In the genomic region with DNA sequence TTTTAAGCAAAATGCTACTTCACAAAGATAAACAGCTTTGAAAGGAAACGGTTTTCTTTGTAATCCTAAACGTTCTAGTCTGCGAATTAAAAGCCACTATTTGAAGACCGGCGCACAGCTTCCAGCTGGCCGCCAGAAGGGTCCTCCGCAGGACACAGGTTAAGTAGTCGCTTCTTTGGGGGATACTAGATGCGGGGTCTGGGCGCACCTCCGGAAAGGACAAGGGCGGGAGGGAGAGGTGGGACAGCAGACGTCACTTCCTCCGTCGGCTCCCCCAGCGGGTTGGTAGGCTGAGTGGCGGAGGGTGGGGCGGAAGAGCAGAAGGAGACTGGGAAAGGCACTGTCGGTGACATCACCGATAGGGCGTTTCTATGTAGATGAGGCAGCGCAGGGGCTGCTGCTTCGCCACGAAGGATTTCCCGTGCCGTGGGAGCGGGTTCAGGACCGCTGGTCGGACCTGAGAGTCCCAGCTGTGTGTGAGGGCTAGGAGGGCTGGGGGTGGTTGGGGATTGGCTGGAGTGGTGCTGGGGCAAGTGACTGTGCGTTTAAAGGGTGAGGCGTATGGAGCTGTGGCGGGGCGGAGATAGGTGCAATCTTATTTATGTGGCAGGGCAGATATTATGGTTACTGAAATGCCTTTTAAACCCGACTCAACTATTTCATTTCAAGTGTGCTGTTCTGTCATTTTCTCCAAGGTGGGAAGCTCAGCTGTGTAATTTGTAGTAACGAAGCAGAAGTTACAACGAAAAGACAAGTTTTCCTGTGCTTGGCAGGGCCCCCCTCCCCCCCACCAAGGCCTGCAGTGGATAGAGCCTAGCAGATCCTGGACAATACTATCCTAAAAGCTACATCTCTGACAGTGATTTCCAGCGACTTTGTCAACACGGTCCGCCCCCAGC, we compare ENCODE assay signal across 1 cellular context.
TF ChIP-seq lines count a peak whose summit lies in the region.
"Not testable (repeated sequence)": the region's sequence is repeated elsewhere in the genome, so short reads cannot be mapped to it uniquely, and the experiment has no call there.

No MANE protein-coding gene starts in this region.

TF ChIP-seq in K562, 482 proteins besides CTCF, POLR2A, EP300 and RAD21 (continued from another document and continues in another):
- peak; percentile 96 for TF ChIP-seq TAF9B (IDR thresholded peaks at IDR 0.05; ENCODE audit: partially characterized antibody)
- TF ChIP-seq ELF4 (CRISPR knock-in tag; IDR thresholded peaks at IDR 0.05) = peak; percentile 100
- peak; percentile 99 for TF ChIP-seq POLR2B (IDR thresholded peaks at IDR 0.05; ENCODE audit: low read depth, partially characterized antibody)
- TF ChIP-seq E4F1 (CRISPR knock-in tag; IDR thresholded peaks at IDR 0.05; ENCODE audit: borderline replicate concordance) = peak; percentile 55; the same call in 1 of the 2 replicates
- peak; percentile 97 for TF ChIP-seq RHOXF2B (CRISPR knock-in tag; conservative IDR thresholded peaks at IDR 0.05)
- TF ChIP-seq NCOA6 (IDR thresholded peaks at IDR 0.05) = peak; percentile 56; the same call in 1 of the 2 replicates
- peak; percentile 49; the same call in 1 of the 2 replicates for TF ChIP-seq GATAD2B (IDR thresholded peaks at IDR 0.05; ENCODE audit: borderline replicate concordance)
- TF ChIP-seq ZNF23 (CRISPR knock-in tag; IDR thresholded peaks at IDR 0.05) = 0 out of 2 replicates have a peak, but pooled peaks have one; percentile 46
- TF ChIP-seq DPF2 (IDR thresholded peaks at IDR 0.05) = 0 out of 2 replicates have a peak, but pooled peaks have one; percentile 38
- peak; percentile 99 for TF ChIP-seq HBP1 (CRISPR knock-in tag; IDR thresholded peaks at IDR 0.05)
- TF ChIP-seq ZNF324 (CRISPR knock-in tag; IDR thresholded peaks at IDR 0.05) = peak; percentile 55
- peak; percentile 34; the same call in 1 of the 2 replicates for TF ChIP-seq TCF3 (CRISPR knock-in tag; IDR thresholded peaks at IDR 0.05)
- TF ChIP-seq FOXK2 (conservative IDR thresholded peaks at IDR 0.05 in 1 of 2, IDR thresholded peaks at IDR 0.05 in 1 of 2; ENCODE audit: low read depth in 2 of 2) = peak; percentile 63 to 76
- peak; percentile 66 for TF ChIP-seq STAT5A (IDR thresholded peaks at IDR 0.05; ENCODE audit: borderline replicate concordance, low read length)
- TF ChIP-seq BCL6 (CRISPR knock-in tag; IDR thresholded peaks at IDR 0.05) = peak; percentile 77; the same call in 1 of the 2 replicates
- TF ChIP-seq ZSCAN29 (IDR thresholded peaks at IDR 0.05) = 0 out of 2 replicates have a peak, but pooled peaks have one; percentile 31
- peak; percentile 29; the same call in 1 of the 2 replicates for TF ChIP-seq MAFF (IDR thresholded peaks at IDR 0.05; ENCODE audit: low read length)
- TF ChIP-seq SMAD4 (CRISPR knock-in tag; conservative IDR thresholded peaks at IDR 0.05) = 0 out of 2 replicates have a peak, but pooled peaks have one; percentile 31
- peak; percentile 97 for TF ChIP-seq ZBTB9 (CRISPR knock-in tag; IDR thresholded peaks at IDR 0.05)
- 0 out of 2 replicates have a peak, but pooled peaks have one; percentile 42 for TF ChIP-seq ZNF347 (CRISPR knock-in tag; IDR thresholded peaks at IDR 0.05; ENCODE audit: low read depth)
- TF ChIP-seq, protein P1, sequence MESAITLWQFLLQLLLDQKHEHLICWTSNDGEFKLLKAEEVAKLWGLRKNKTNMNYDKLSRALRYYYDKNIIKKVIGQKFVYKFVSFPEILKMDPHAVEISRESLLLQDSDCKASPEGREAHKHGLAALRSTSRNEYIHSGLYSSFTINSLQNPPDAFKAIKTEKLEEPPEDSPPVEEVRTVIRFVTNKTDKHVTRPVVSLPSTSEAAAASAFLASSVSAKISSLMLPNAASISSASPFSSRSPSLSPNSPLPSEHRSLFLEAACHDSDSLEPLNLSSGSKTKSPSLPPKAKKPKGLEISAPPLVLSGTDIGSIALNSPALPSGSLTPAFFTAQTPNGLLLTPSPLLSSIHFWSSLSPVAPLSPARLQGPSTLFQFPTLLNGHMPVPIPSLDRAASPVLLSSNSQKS (CRISPR knock-in tag; IDR thresholded peaks at IDR 0.05) = peak; percentile 91; the same call in 1 of the 2 replicates
- peak; percentile 44; the same call in 1 of the 2 replicates for TF ChIP-seq TEAD2 (tag; IDR thresholded peaks at IDR 0.05)
- TF ChIP-seq PHTF2 (CRISPR knock-in tag; IDR thresholded peaks at IDR 0.05) = peak; percentile 89; the same call in 1 of the 2 replicates
- TF ChIP-seq ZNF77 (CRISPR knock-in tag; IDR thresholded peaks at IDR 0.05) = peak; percentile 89
- peak; percentile 98 for TF ChIP-seq POLR2H (tag; IDR thresholded peaks at IDR 0.05; ENCODE audit: low read depth)
- peak in 1 of 2 experiments; percentile 95; a peak in 2 of 4 replicates for TF ChIP-seq CSDE1 (IDR thresholded peaks at IDR 0.05)
- peak in 1 of 2 experiments; percentile 68; a peak in 1 of 4 replicates for TF ChIP-seq FOXA3 (CRISPR knock-in tag; conservative IDR thresholded peaks at IDR 0.05 in 1 of 2, IDR thresholded peaks at IDR 0.05 in 1 of 2)
- TF ChIP-seq MTA3 (IDR thresholded peaks at IDR 0.05; ENCODE audit: borderline replicate concordance) = peak; percentile 93
- peak; percentile 84 for TF ChIP-seq PRDM10 (IDR thresholded peaks at IDR 0.05; ENCODE audit: partially characterized antibody)
- TF ChIP-seq SRF (CRISPR knock-in tag; IDR thresholded peaks at IDR 0.05) = peak in 1 of 2 experiments; percentile 86; a peak in 2 of 4 replicates
- TF ChIP-seq ZNF551 (CRISPR knock-in tag; IDR thresholded peaks at IDR 0.05) = peak; percentile 95
- TF ChIP-seq PML (IDR thresholded peaks at IDR 0.05; ENCODE audit: low read length) = peak; percentile 97
- peak; percentile 72 to 99; a peak in 3 of 4 replicates for TF ChIP-seq BCLAF1 (IDR thresholded peaks at IDR 0.05; ENCODE audit: borderline replicate concordance in 1 of 2, control insufficient read depth in 1 of 2, low read depth in 2 of 2, low read length in 1 of 2)
- TF ChIP-seq ZSCAN32 (CRISPR knock-in tag; IDR thresholded peaks at IDR 0.05) = peak; percentile 92
- TF ChIP-seq TAF1 (IDR thresholded peaks at IDR 0.05; ENCODE audit: control insufficient read depth, extremely low read depth, insufficient read depth, low read length, severe bottlenecking) = peak; percentile 34
- TF ChIP-seq KDM1A (IDR thresholded peaks at IDR 0.05) = peak; percentile 53 to 54; a peak in 2 of 4 replicates
- TF ChIP-seq TBP (optimal IDR thresholded peaks at IDR 0.05; ENCODE audit: low read depth, low read length) = peak; percentile 74
- TF ChIP-seq, protein P2, sequence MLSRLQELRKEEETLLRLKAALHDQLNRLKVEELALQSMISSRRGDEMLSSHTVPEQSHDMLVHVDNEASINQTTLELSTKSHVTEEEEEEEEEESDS (CRISPR knock-in tag; IDR thresholded peaks at IDR 0.05) = peak; percentile 95
- TF ChIP-seq MBD2 (IDR thresholded peaks at IDR 0.05; ENCODE audit: borderline replicate concordance, low read depth) = peak; percentile 88
- peak; percentile 81 for TF ChIP-seq MYNN (IDR thresholded peaks at IDR 0.05)
- TF ChIP-seq MYNN (CRISPR knock-in tag; IDR thresholded peaks at IDR 0.05) = not testable (repeated sequence)
- peak in 1 of 2 experiments; percentile 92; a peak in 2 of 4 replicates for TF ChIP-seq ARNT (IDR thresholded peaks at IDR 0.05)
- 0 out of 2 replicates have a peak, but pooled peaks have one; percentile 31 for TF ChIP-seq DNMT1 (IDR thresholded peaks at IDR 0.05)
- TF ChIP-seq, protein P3, sequence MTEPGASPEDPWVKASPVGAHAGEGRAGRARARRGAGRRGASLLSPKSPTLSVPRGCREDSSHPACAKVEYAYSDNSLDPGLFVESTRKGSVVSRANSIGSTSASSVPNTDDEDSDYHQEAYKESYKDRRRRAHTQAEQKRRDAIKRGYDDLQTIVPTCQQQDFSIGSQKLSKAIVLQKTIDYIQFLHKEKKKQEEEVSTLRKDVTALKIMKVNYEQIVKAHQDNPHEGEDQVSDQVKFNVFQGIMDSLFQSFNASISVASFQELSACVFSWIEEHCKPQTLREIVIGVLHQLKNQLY (CRISPR knock-in tag; conservative IDR thresholded peaks at IDR 0.05) = peak in 1 of 2 experiments; percentile 98; a peak in 2 of 4 replicates
- peak; percentile 97 for TF ChIP-seq ZNF316 (IDR thresholded peaks at IDR 0.05)
- TF ChIP-seq LEF1 (IDR thresholded peaks at IDR 0.05) = peak; percentile 70
- TF ChIP-seq CREB1 (IDR thresholded peaks at IDR 0.05) = peak; percentile 63; the same call in 1 of the 2 replicates
- TF ChIP-seq CREB1 (CRISPR knock-in tag; IDR thresholded peaks at IDR 0.05) = 0 out of 2 replicates have a peak, but pooled peaks have one; percentile 21
